ENCODE assay signal across 8 cellular contexts in the genomic region with DNA sequence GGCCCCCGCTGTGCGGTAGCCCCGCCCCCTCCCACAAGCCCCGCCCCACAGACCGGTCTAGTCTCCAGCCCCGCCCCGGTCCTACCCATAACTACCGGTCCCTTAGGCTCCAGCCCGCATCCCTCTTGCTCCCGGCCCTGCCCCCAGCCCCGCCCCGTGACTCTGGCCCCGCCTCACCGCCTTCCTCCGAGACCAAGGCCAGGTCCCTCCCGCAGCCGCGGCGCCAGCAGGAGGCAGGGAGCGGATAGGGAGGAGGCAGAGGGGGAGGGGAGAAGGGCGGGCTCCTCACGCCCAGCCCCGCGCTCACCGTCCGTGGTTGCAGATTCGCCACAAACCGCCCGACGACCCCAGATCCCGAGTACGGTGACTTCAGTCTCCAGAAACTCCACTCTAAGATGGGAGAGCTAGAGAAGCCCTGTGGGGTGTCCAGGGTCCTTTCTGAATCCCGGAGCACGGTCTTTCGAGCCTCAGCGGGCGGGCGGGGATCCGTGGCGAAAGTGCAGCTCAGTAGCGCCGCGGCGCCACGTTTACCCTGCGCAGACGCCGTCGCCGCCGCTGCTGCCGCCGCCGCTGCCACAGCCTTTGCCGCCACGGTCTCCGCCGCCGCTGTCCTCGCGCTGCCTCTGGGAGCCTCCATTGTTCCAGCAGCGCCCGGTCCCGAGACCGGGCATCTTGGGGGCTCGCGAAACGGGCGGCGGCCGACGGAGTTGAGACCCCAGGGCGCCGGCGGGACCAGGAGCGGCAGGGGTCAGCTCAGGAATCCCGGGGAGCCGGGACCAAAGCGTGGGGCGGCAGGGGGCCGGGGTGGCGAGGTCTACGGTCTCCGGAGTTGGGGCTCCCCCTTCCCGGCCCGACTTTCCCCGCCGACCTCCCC. TPM values are rescaled to one million over a fixed set of nuclear protein-coding genes. Genes with fewer than 3 reads are reported as not detected.
DNase-seq lines count a peak whose midpoint lies in the region; ATAC-seq and TF ChIP-seq lines count a peak whose summit lies in the region.

A gene with protein sequence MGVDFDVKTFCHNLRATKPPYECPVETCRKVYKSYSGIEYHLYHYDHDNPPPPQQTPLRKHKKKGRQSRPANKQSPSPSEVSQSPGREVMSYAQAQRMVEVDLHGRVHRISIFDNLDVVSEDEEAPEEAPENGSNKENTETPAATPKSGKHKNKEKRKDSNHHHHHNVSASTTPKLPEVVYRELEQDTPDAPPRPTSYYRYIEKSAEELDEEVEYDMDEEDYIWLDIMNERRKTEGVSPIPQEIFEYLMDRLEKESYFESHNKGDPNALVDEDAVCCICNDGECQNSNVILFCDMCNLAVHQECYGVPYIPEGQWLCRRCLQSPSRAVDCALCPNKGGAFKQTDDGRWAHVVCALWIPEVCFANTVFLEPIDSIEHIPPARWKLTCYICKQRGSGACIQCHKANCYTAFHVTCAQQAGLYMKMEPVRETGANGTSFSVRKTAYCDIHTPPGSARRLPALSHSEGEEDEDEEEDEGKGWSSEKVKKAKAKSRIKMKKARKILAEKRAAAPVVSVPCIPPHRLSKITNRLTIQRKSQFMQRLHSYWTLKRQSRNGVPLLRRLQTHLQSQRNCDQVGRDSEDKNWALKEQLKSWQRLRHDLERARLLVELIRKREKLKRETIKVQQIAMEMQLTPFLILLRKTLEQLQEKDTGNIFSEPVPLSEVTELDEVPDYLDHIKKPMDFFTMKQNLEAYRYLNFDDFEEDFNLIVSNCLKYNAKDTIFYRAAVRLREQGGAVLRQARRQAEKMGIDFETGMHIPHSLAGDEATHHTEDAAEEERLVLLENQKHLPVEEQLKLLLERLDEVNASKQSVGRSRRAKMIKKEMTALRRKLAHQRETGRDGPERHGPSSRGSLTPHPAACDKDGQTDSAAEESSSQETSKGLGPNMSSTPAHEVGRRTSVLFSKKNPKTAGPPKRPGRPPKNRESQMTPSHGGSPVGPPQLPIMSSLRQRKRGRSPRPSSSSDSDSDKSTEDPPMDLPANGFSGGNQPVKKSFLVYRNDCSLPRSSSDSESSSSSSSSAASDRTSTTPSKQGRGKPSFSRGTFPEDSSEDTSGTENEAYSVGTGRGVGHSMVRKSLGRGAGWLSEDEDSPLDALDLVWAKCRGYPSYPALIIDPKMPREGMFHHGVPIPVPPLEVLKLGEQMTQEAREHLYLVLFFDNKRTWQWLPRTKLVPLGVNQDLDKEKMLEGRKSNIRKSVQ (N-terminal part only) (plus strand): TSS at position 530 of the 874 bp plus-strand sequence. CDS start 2,406 bp downstream, outside the sequence.

- H3K4me1 Mint-ChIP-seq in activated CD4-positive, alpha-beta memory T cell treated with anti-CD3 and anti-CD28 coated beads for 36 hours (ENCODE audit: low read depth), result peaks cover 72% of the 10 kb centered on the region

- no peak for TF ChIP-seq POLR2A in lower leg skin (IDR thresholded peaks at IDR 0.05)

- H3K4me3 Mint-ChIP-seq in activated CD4-positive, alpha-beta memory T cell treated with anti-CD3 and anti-CD28 coated beads for 36 hours, result peak within 1 kb of the TSS; percentile 88

- no peaks in the 10 kb centered on the region for H3K27me3 Mint-ChIP-seq in activated CD4-positive, alpha-beta memory T cell treated with anti-CD3 and anti-CD28 coated beads for 36 hours

- H3K27ac Mint-ChIP-seq in activated CD4-positive, alpha-beta memory T cell treated with anti-CD3 and anti-CD28 coated beads for 36 hours, result peak within 1 kb of the TSS; percentile 96

- intact Hi-C loops in activated CD4-positive, alpha-beta memory T cell treated with anti-CD3 and anti-CD28 coated beads for 36 hours (cut with micrococcal nuclease), result loop anchor here (1.0 to 10.0 kb wide), 9 partner anchors 19 to 768 kb away; a partner anchor contains a TSS
- intact Hi-C loops in dorsolateral prefrontal cortex (cut with DNase I), result loop anchor here (1.0 to 10.0 kb wide), 5 partner anchors 18 to 227 kb away; a partner anchor contains a TSS
- intact Hi-C loops in lower leg skin (cut with DNase I; ENCODE audit: low total_unique reads), result no loop called here

- H3K27me3 ChIP-seq in dorsolateral prefrontal cortex, result no peaks in the 10 kb centered on the region

- H3K27ac ChIP-seq in dorsolateral prefrontal cortex, result peak within 1 kb of the TSS; percentile 74 to 99 (median 97)

- no peaks in the 10 kb centered on the region for H3K9me3 Mint-ChIP-seq in activated CD4-positive, alpha-beta memory T cell treated with anti-CD3 and anti-CD28 coated beads for 36 hours

- WGBS in lower leg skin, 2 donors, result 1 to 2% methylated on average over 31 to 52 of the region's 88 CpGs

- H3K36me3 Mint-ChIP-seq in activated CD4-positive, alpha-beta memory T cell treated with anti-CD3 and anti-CD28 coated beads for 36 hours, result peaks cover 17% of the 10 kb centered on the region

- CTCF ChIA-PET in activated CD4-positive, alpha-beta memory T cell treated with anti-CD3 and anti-CD28 coated beads for 36 hours (lab: Charles Lee), result interaction anchor here (1.0 to 1.9 kb wide), 5 partner anchors 12 to 228 kb away, joined by 3 to 7 read pairs (median 5); a partner anchor contains a TSS

- H3K4me3 ChIP-seq in dorsolateral prefrontal cortex (peak within 1 kb of the TSS; percentile 70 to 100 (median 97)), lower leg skin (ENCODE audit: low read depth, poor library complexity, severe bottlenecking) (peak within 1 kb of the TSS; percentile 94)

- ATAC-seq in GM19438 (IDR thresholded peaks at IDR 0.05; ENCODE audit: low read depth, unreplicated experiment), result peak; percentile 91
- ATAC-seq in HG03575 (IDR thresholded peaks at IDR 0.05; ENCODE audit: extremely low read depth, insufficient number of reproducible peaks, low FRiP score, unreplicated experiment), result peak; percentile 57

- peak; percentile 99 for DNase-seq in CD1c-positive myeloid dendritic cell (ENCODE audit: extremely low spot score)
- peak; percentile 94 for DNase-seq in NCI-H82 treated with DMSO at 0.1 percent for 48 hours (lab: John Stamatoyannopoulos, UW; ENCODE audit: unreplicated experiment)
- peak; percentile 100 for DNase-seq in activated CD4-positive, alpha-beta memory T cell treated with anti-CD3 and anti-CD28 coated beads for 36 hours
- DNase-seq in dorsolateral prefrontal cortex, result peak; percentile 98 to 100 (median 99)
- peak; percentile 99 to 100 for DNase-seq in lower leg skin (ENCODE audit: low spot score in 2 of 2)
- DNase-seq in stimulated activated CD4-positive, alpha-beta T cell treated with anti-CD3 and anti-CD28 coated beads, Interleukin-4, amount 100 ng/mL, for 48 hours (ENCODE audit: low read depth in 2 of 2), result peak; percentile 100

- TF ChIP-seq CTCF in dorsolateral prefrontal cortex (IDR thresholded peaks at IDR 0.05 in 54 of 56, conservative IDR thresholded peaks at IDR 0.05 in 2 of 56; ENCODE audit: low read depth in 1 of 56, partially characterized antibody in 56 of 56) (peak in 37 of 56 donors; percentile 10 to 64 (median 30)), lower leg skin (IDR thresholded peaks at IDR 0.05) (peak in 1 of 3 donors; percentile 43)

- POLR2A ChIA-PET in activated CD4-positive, alpha-beta memory T cell treated with anti-CD3 and anti-CD28 coated beads for 36 hours (lab: Charles Lee), result interaction anchor here (0.5 to 2.7 kb wide), 9 partner anchors 11 to 342 kb away, joined by 3 to 10 read pairs (median 3); a partner anchor contains a TSS

RNA-seq across cellular contexts. Expression of the gene that starts here (rescaled TPM):
- total RNA-seq in activated CD4-positive, alpha-beta memory T cell treated with anti-CD3 and anti-CD28 coated beads for 36 hours, result 10 to 100 TPM; 25.0 to 27.3 TPM
- total RNA-seq in dorsolateral prefrontal cortex (10 to 100 TPM; 10.7 to 25.9 (median 16.3) TPM), lower leg skin (10 to 100 TPM; 20.1 to 27.2 (median 22.5) TPM)

Comparison
In these comparisons a context has a peak if more than half of its experiments do, and no peak if none do; other contexts are left out.
1. Peak in every context shown above with its lines: DNase-seq, ATAC-seq, H3K4me3 ChIP-seq and H3K27ac ChIP-seq.